8 cellular contexts compared by ENCODE assay signal in the genomic region with DNA sequence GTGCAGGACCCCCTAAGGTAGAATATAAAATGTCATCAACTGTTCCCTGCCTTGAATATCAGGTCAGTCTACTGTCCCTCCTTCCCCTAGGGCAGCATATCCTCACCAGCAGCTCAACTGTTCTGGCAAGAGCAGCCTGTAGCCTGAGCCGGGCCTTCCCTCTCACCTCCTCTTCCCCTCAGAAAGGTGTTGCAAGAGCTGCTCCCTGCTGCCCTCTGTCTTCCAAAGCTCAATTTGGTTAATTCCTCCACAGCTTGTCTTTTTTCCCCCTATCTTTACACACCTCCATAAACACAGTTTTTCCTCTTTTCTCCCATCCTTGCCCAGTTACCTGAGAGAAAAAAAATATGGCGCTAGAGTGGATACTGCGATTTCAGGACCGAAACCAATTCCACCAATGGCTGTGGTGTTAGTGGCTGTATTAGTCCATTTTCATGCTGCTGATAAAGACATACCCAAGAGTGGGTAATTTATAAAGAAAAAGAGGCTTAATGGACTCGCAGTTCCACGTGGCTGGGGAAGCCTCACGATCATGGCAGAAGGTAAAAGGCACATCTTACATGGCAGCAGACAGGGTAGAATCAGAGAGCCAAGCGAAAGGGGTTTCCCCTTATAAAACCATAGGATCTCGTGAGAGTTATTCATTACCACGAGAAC.
A peak's percentile ranks its signal among the peaks of the same experiment; 100 is the strongest.
DNase-seq lines count a peak whose midpoint lies in the region; ATAC-seq and TF ChIP-seq lines count a peak whose summit lies in the region.
"Had no signal": no experiment of that assay in that cellular context is flagged by ENCODE, and none has a peak within 500 bp of the region (broad histone marks: within the 10 kb centered on the region; RNA-seq: fewer than 3 reads in every experiment).

No MANE protein-coding gene starts in this region.

- H3K4me1 Mint-ChIP-seq in stimulated activated memory B cell treated with anti-CD40 and anti-IgM and Interleukin-4, amounts not matched to agents 10 μg/mL and 1 μg/mL and 100 μg/mL, for 72 hours = peaks cover 7% of the 10 kb centered on the region
- H3K4me1 Mint-ChIP-seq: central memory CD8-positive, alpha-beta T cell had no signal

- no peaks in the 10 kb centered on the region for H4K20me1 ChIP-seq in OCI-LY7 (ENCODE audit: insufficient read depth, low read length)

- intact Hi-C loops in OCI-LY7 (cut with micrococcal nuclease; ENCODE audit: unreplicated experiment) = loop anchor here (10.0 kb wide), 1 partner anchor 514 kb away; a partner anchor contains a TSS
- intact Hi-C loops in ascending aorta (cut with DNase I) = loop anchor here (5.0 kb wide), 1 partner anchor 226 kb away; no protein-coding TSS in a partner anchor

- peaks cover 1% of the 10 kb centered on the region for H3K9me3 Mint-ChIP-seq in stimulated activated memory B cell treated with anti-CD40 and anti-IgM and Interleukin-4, amounts not matched to agents 10 μg/mL and 1 μg/mL and 100 μg/mL, for 72 hours
- H3K9me3 Mint-ChIP-seq: central memory CD8-positive, alpha-beta T cell had no signal

- H3K4me3 ChIP-seq in OCI-LY7 (ENCODE audit: low read depth, low read length, poor library complexity, severe bottlenecking) (no peak overlapping the region), ascending aorta (no peak overlapping the region)

- H3K36me3 ChIP-seq in OCI-LY7 (ENCODE audit: insufficient read depth, low read length) = no peaks in the 10 kb centered on the region
- H3K36me3 ChIP-seq in ascending aorta = no peaks in the 10 kb centered on the region

- H3K4me1 ChIP-seq in OCI-LY7 (ENCODE audit: insufficient read depth, low read length, poor library complexity, severe bottlenecking) (no peaks in the 10 kb centered on the region), ascending aorta (peaks cover 8 to 19% of the 10 kb centered on the region in 2 donors)

- no peak overlapping the region for H2AFZ ChIP-seq in OCI-LY7 (ENCODE audit: low read length)

- peak; percentile 36 for DNase-seq in GM04504 (ENCODE audit: low read depth)
- DNase-seq in OCI-LY7 (ENCODE audit: low spot score) = peak; percentile 64
- peak in 1 of 2 donors; percentile 72 for DNase-seq in ascending aorta (ENCODE audit: low spot score in 2 of 2)
- peak; percentile 88 for DNase-seq in iris pigment epithelial cell (ENCODE audit: low read depth)

- no peak overlapping the region for H3K4me2 ChIP-seq in OCI-LY7 (ENCODE audit: low read length)

- POLR2A ChIA-PET in OCI-LY7 (lab: Charles Lee) = interaction anchor here (0.6 to 1.5 kb wide), 4 partner anchors 12 to 1148 kb away, joined by 3 to 5 read pairs (median 4); no protein-coding TSS in a partner anchor

- H3K9me2 ChIP-seq in OCI-LY7 (ENCODE audit: insufficient read depth, low read length) = no peaks in the 10 kb centered on the region

- ATAC-seq in GM21360 (IDR thresholded peaks at IDR 0.05; ENCODE audit: unreplicated experiment) (peak; percentile 95), HG03521 (IDR thresholded peaks at IDR 0.05; ENCODE audit: unreplicated experiment) (peak; percentile 83)
- peak; percentile 77 for ATAC-seq in stimulated activated memory B cell treated with anti-CD40 and anti-IgM and Interleukin-4, amounts not matched to agents 10 μg/mL and 1 μg/mL and 100 μg/mL, for 72 hours

- no TSS peak for BruUV-seq in OCI-LY7 (replicated peaks; lab: Mats Ljungman, UMichigan)

- no peaks in the 10 kb centered on the region for H3K79me2 ChIP-seq in OCI-LY7 (ENCODE audit: insufficient read depth, low read depth, low read length)

- no peak overlapping the region for H3K4me3 Mint-ChIP-seq in stimulated activated memory B cell treated with anti-CD40 and anti-IgM and Interleukin-4, amounts not matched to agents 10 μg/mL and 1 μg/mL and 100 μg/mL, for 72 hours
- H3K4me3 Mint-ChIP-seq: central memory CD8-positive, alpha-beta T cell had no signal

- H3K27ac Mint-ChIP-seq in stimulated activated memory B cell treated with anti-CD40 and anti-IgM and Interleukin-4, amounts not matched to agents 10 μg/mL and 1 μg/mL and 100 μg/mL, for 72 hours = no peak overlapping the region

- no peak overlapping the region for H3K27ac ChIP-seq in OCI-LY7 (ENCODE audit: low read depth, low read length, poor library complexity, severe bottlenecking)
- peak overlapping the region in 1 of 2 donors; percentile 30 for H3K27ac ChIP-seq in ascending aorta

- H3K9me3 ChIP-seq in OCI-LY7 (ENCODE audit: low read length) (no peaks in the 10 kb centered on the region), ascending aorta (peaks cover 0 to 2% of the 10 kb centered on the region in 2 donors)

- H3K27me3 ChIP-seq in ascending aorta = no peaks in the 10 kb centered on the region

- no peaks in the 10 kb centered on the region for H3K36me3 Mint-ChIP-seq in stimulated activated memory B cell treated with anti-CD40 and anti-IgM and Interleukin-4, amounts not matched to agents 10 μg/mL and 1 μg/mL and 100 μg/mL, for 72 hours

- CTCF ChIA-PET in OCI-LY7 (lab: Charles Lee; ENCODE audit: unreplicated experiment) = interaction anchor here (0.6 to 1.5 kb wide), 4 partner anchors 9 to 1119 kb away, joined by 3 to 5 read pairs (median 4); no protein-coding TSS in a partner anchor

- no peaks in the 10 kb centered on the region for H3K27me3 Mint-ChIP-seq in stimulated activated memory B cell treated with anti-CD40 and anti-IgM and Interleukin-4, amounts not matched to agents 10 μg/mL and 1 μg/mL and 100 μg/mL, for 72 hours

- TF ChIP-seq CTCF in OCI-LY7 (conservative IDR thresholded peaks at IDR 0.05; ENCODE audit: low read length) (peak; percentile 84), ascending aorta (IDR thresholded peaks at IDR 0.05) (peak; percentile 23 to 57 (median 41))
